ENCODE assay signal across 1 cellular context in the genomic region with DNA sequence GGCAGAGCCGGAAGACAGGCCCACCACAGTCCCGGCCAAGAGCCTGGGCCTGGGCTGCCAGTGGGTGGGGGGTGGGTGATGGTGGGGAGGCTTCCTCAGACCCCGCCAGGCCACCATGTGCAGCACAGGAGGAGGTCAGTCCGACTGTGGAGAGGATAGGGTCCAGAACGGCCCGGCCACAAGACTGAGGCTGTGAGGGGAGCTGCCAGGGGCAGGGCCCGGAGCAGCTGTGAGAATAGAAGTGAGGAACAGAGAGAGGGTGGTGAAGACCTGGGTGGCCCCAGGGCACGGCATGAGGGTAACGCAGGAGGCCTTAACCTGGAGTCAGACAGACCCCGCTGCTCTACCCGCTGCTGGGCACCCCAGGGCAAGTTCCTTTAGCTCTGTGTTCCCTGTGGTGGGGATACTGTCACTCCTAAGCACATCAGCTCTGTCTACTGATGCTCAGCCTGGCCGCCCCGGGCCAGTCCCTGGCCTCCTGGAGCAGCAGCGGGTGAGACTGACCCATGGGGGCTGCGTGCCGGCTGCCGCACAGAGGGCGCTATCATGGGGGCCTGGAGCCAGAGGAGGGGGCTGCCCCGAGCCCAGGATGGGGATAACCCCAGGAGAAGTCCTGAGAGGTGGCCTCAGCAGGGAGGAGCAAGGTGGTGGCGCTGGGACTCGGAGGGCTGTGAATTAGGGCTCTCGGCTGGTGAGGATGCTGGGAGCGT.
TF ChIP-seq lines count a peak whose summit lies in the region.

No MANE protein-coding gene starts in this region.

TF ChIP-seq in IMR-90, 13 proteins besides CTCF, POLR2A, EP300 and RAD21:
- TF ChIP-seq CHD1 (IDR thresholded peaks at IDR 0.05; ENCODE audit: low read depth, low read length) (no peak), NFE2L2 (IDR thresholded peaks at IDR 0.05; ENCODE audit: low read depth, low read length) (no peak), FOS (IDR thresholded peaks at IDR 0.05; ENCODE audit: low read depth, low read length) (no peak)
TF ChIP-seq in IMR-90: peak in this region for 0.
